ENCODE assay signal across 1 cellular context in the genomic region with DNA sequence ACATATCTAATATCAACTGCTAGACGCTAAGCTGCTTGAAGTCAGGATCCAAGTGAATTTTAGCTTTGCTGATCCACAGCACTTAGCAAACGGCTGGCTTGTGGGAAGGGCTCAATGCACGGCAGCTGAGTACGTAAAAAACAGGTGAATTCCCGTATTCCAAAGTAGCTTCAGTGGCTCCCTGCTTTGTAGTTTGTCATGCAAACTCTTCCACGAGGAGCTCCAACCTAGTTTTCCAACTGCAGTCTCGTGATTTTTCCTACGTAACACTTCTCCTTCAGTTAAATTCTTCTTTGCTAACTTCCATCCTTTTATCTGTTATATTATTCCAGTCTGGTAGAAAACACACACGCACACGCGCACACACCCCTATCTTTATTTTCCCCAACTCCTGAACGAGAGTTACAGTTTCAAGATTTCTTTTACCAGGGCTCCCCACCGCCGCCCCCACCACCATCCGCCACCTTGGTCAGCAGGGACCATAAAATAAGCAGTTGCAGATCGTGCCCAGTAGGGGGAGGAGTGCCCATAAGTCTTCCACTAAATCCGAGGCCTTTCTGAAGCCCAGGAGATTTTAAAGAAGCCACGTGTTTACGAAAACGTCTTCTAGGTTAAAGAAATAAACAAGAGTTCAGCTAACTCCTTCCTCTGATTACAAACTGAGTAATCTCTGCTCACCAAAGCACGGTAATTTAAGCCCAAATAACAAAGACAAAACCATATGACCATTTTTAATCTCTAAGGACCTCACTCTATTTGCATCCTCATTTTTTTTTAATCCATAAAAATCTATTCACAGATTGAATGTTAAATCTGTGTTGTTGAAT.
TF ChIP-seq lines count a peak whose summit lies in the region.

No MANE protein-coding gene starts in this region.

TF ChIP-seq in endothelial cell of umbilical vein, 7 proteins besides CTCF, POLR2A, EP300 and RAD21:
- TF ChIP-seq, protein P1, sequence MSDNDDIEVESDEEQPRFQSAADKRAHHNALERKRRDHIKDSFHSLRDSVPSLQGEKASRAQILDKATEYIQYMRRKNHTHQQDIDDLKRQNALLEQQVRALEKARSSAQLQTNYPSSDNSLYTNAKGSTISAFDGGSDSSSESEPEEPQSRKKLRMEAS (IDR thresholded peaks at IDR 0.05; ENCODE audit: insufficient read depth, insufficient read length) = peak; percentile 51
- no peak for TF ChIP-seq FOS (IDR thresholded peaks at IDR 0.05; ENCODE audit: borderline replicate concordance, insufficient read depth, low read length)
